Comparison of ENCODE assay signal across 8 cellular contexts in the genomic region with DNA sequence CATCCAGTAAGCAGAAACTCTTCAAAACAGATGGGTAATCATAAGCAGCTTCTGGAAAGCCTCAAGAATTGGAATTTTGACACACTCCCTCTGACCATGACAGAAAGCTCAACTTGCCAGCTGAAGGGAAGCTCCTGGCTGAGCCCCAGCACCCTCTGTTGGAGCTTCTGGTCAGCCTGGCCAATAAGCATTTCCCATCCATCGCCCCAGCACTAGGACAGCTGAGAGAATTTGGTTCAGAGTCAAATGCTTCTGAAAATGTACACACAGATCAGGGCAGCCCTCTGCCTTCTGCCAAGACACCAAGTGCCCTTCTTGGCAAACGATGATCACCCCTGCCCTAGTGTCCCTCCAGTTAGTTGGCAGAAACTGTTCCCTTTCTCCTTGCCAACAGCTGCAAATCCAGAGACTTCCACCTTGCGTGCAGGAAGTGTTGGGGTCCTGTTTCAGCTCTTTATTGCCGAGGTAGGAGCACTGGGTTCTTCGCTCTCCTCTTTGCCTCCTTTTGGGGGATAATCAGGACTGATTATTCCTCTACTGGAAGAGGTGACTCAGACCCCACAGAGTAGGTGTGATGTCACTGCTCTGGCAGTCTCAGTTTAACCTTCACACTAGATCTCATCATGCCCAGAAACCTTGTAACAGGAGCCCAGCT. TPM values are rescaled to one million over a fixed set of nuclear protein-coding genes. Genes with fewer than 3 reads are reported as not detected.
A peak's percentile ranks its signal among the peaks of the same experiment; 100 is the strongest.
DNase-seq lines count a peak whose midpoint lies in the region; ATAC-seq, FAIRE-seq and TF ChIP-seq lines count a peak whose summit lies in the region.

No MANE protein-coding gene starts in this region.

- H3K4me3 ChIP-seq in DND-41 (ENCODE audit: low read depth in 1 of 2, low read length in 2 of 2) (no peak overlapping the region), GM12878 (no peak overlapping the region)

- no peaks in the 10 kb centered on the region for H3K9me3 ChIP-seq in DND-41 (ENCODE audit: insufficient read depth, low read length, severe bottlenecking)
- no peaks in the 10 kb centered on the region for H3K9me3 ChIP-seq in GM12878 (replicated peaks; ENCODE audit: control insufficient read depth, insufficient read depth, low read length)

- no TSS peak for BruUV-seq in GM12878 (replicated peaks; lab: Mats Ljungman, UMichigan)

- H3K36me3 ChIP-seq in DND-41 (ENCODE audit: insufficient read depth, low read length) (no peaks in the 10 kb centered on the region), GM12878 (ENCODE audit: control insufficient read depth in 2 of 2, insufficient read depth in 2 of 2, low read length in 1 of 2) (peaks cover 0 to 2% of the 10 kb centered on the region in 2 experiments; a peak in 1 of 4 replicates)

- WGBS in GM12878 (ENCODE audit: insufficient coverage, insufficient replicate concordance, low lambda C conversion rate, missing lambda C conversion rate): 90% methylated on average over 5 of the region's 5 CpGs

- TF ChIP-seq CTCF in DND-41 (IDR thresholded peaks at IDR 0.05; ENCODE audit: borderline replicate concordance, extremely low read depth, low read length, poor library complexity, severe bottlenecking): no peak
- no peak for TF ChIP-seq CTCF in GM12878 (IDR thresholded peaks at IDR 0.05 in 2 of 3, conservative IDR thresholded peaks at IDR 0.05 in 1 of 3; ENCODE audit: control insufficient read depth in 2 of 3, extremely low read depth in 1 of 3, insufficient read depth in 1 of 3, low read depth in 3 of 3, low read length in 3 of 3)
- TF ChIP-seq CTCF in D721Med (IDR thresholded peaks at IDR 0.05; ENCODE audit: insufficient read depth, missing control alignments): no peak

- no peak for TF ChIP-seq RAD21 in GM12878 (IDR thresholded peaks at IDR 0.05; ENCODE audit: insufficient read depth, low read depth, low read length)

- TF ChIP-seq EP300 in GM12878 (IDR thresholded peaks at IDR 0.05; ENCODE audit: borderline replicate concordance in 1 of 2, control insufficient read depth in 1 of 2, low read depth in 2 of 2, low read length in 2 of 2): no peak

- no peaks in the 10 kb centered on the region for H3K27me3 Mint-ChIP-seq in stimulated activated naive CD8-positive, alpha-beta T cell treated with anti-CD3 and anti-CD28 coated beads, Interleukin-15, amount 100 ng/mL, for 72 hours

- in situ Hi-C loops in GM12878 (cut with MboI): no loop called here

- H3K27ac Mint-ChIP-seq in stimulated activated naive CD8-positive, alpha-beta T cell treated with anti-CD3 and anti-CD28 coated beads, Interleukin-15, amount 100 ng/mL, for 72 hours: peak overlapping the region; percentile 94 to 98

- CTCF ChIA-PET in GM12878 (lab: Yijun Ruan, JAX): interaction anchor here (0.6 to 5.2 kb wide), 15 partner anchors 10 to 258 kb away, joined by 3 to 40 read pairs (median 6); partner anchors contain the start of gene PIGV

- H3K4me2 ChIP-seq in DND-41 (ENCODE audit: insufficient read depth, low read length) (no peak overlapping the region), GM12878 (ENCODE audit: control insufficient read depth, insufficient read depth) (no peak overlapping the region)

- H2AFZ ChIP-seq in DND-41 (ENCODE audit: low read depth, low read length) (no peak overlapping the region), GM12878 (ENCODE audit: control insufficient read depth, low read depth, low read length) (no peak overlapping the region)

- H3K4me1 Mint-ChIP-seq in stimulated activated naive CD8-positive, alpha-beta T cell treated with anti-CD3 and anti-CD28 coated beads, Interleukin-15, amount 100 ng/mL, for 72 hours: peaks cover 52% of the 10 kb centered on the region

- H3K79me2 ChIP-seq in DND-41 (ENCODE audit: insufficient read depth, low read length) (no peaks in the 10 kb centered on the region), GM12878 (ENCODE audit: control insufficient read depth, insufficient read depth, low read length) (no peaks in the 10 kb centered on the region)

- intact Hi-C loops in GM12878 (cut with micrococcal nuclease; ENCODE audit: unreplicated experiment): no loop called here

- H3K27ac ChIP-seq in DND-41 (ENCODE audit: low read length) (no peak overlapping the region), GM12878 (ENCODE audit: control insufficient read depth, insufficient read depth) (peak overlapping the region; percentile 0; the same call in 1 of the 2 replicates)

- POLR2A ChIA-PET in GM12878 (lab: Charles Lee): interaction anchor here (0.5 to 2.4 kb wide), 7 partner anchors 9 to 197 kb away, joined by 3 to 8 read pairs (median 4); no protein-coding TSS in a partner anchor

- no peak for DNase-seq in DND-41
- peak; percentile 92 to 95 for DNase-seq in NCI-H446 (lab: John Stamatoyannopoulos, UW)
- DNase-seq in GM12878 (ENCODE audit: low read depth, low spot score): no peak
- peak; percentile 43 for DNase-seq in iPS-NIHi7 (ENCODE audit: extremely low spot score)
- peak; percentile 12 to 42 for DNase-seq in stimulated activated naive CD8-positive, alpha-beta T cell treated with anti-CD3 and anti-CD28 coated beads, Interleukin-15, amount 100 ng/mL, for 72 hours
- no peak for DNase-seq in CD1c-positive myeloid dendritic cell (ENCODE audit: extremely low spot score)
- DNase-seq in D721Med (ENCODE audit: insufficient read length, low spot score): no peak

- peaks cover 10% of the 10 kb centered on the region for H3K4me1 ChIP-seq in DND-41 (ENCODE audit: insufficient read depth, low read length)
- H3K4me1 ChIP-seq in GM12878 (ENCODE audit: control insufficient read depth, insufficient read depth, low read length): peaks cover 11% of the 10 kb centered on the region

- H3K4me3 Mint-ChIP-seq in stimulated activated naive CD8-positive, alpha-beta T cell treated with anti-CD3 and anti-CD28 coated beads, Interleukin-15, amount 100 ng/mL, for 72 hours: peak overlapping the region; percentile 48 to 79

- RAD21 ChIA-PET in GM12878 (lab: Charles Lee; ENCODE audit: unreplicated experiment): interaction anchor here (1.6 to 3.2 kb wide), 4 partner anchors 9 to 79 kb away, joined by 5 to 15 read pairs (median 7); no protein-coding TSS in a partner anchor

- H3K9ac ChIP-seq in DND-41 (ENCODE audit: low read depth, low read length) (no peak overlapping the region), GM12878 (ENCODE audit: control insufficient read depth, insufficient read depth, low read length) (no peak overlapping the region)

- FAIRE-seq in GM12878 (lab: Jason Lieb, UNC) (no peak), D721Med (lab: Jason Lieb, UNC) (no peak)

- SMC1A ChIA-PET in GM12878 (lab: Charles Lee; ENCODE audit: uncharacterized antibody, unreplicated experiment): interaction anchor here (0.5 to 4.1 kb wide), 13 partner anchors 9 to 627 kb away, joined by 3 to 47 read pairs (median 3); no protein-coding TSS in a partner anchor

- H3K9me3 Mint-ChIP-seq in stimulated activated naive CD8-positive, alpha-beta T cell treated with anti-CD3 and anti-CD28 coated beads, Interleukin-15, amount 100 ng/mL, for 72 hours: peaks cover 0 to 5% of the 10 kb centered on the region in 2 donors

- no peak for TF ChIP-seq POLR2A in GM12878 (IDR thresholded peaks at IDR 0.05; ENCODE audit: low read depth, low read length)

- H3K27me3 ChIP-seq in DND-41 (ENCODE audit: insufficient read depth, low read length, poor library complexity) (no peaks in the 10 kb centered on the region), GM12878 (replicated peaks in 1 of 2; ENCODE audit: control insufficient read depth in 2 of 2, insufficient read depth in 2 of 2, low read length in 1 of 2) (no peaks in the 10 kb centered on the region)

- ATAC-seq in DND-41 (ENCODE audit: insufficient read depth, low read depth): peak; percentile 58; the same call in 2 of the 3 replicates
- peak; percentile 53 for ATAC-seq in GM12878
- peak; percentile 84 for ATAC-seq in stimulated activated naive CD8-positive, alpha-beta T cell treated with anti-CD3 and anti-CD28 coated beads, Interleukin-15, amount 100 ng/mL, for 72 hours
- ATAC-seq in HG03460 (IDR thresholded peaks at IDR 0.05; ENCODE audit: unreplicated experiment): no peak

- H4K20me1 ChIP-seq in DND-41 (ENCODE audit: insufficient read depth, low read length) (no peaks in the 10 kb centered on the region), GM12878 (ENCODE audit: control insufficient read depth, insufficient read depth) (no peaks in the 10 kb centered on the region)

RNA-seq across cellular contexts. Expression of gene PIGV, which starts 11.9 kb away (rescaled TPM):
- 25.1 and 27.4 TPM in 2 replicates for total RNA-seq in GM12878 (2013; cell fraction: nucleolus; rRNA removed)
- 13.5 and 15.4 TPM in 2 replicates for total RNA-seq in GM12878 (2014; rRNA removed)
- 10.9 and 11.1 TPM in 2 replicates for total RNA-seq in GM12878 (2014; rRNA removed; fragmentation: Illumina TruSeq; extraction: Trizol)
- 10.4 and 10.7 TPM in 2 replicates for total RNA-seq in GM12878 (2021)
- polyA plus RNA-seq in GM12878 (2011; ENCODE audit: low read depth): 8.8 TPM
- polyA plus RNA-seq in GM12878 (2011; rRNA removed): 11.0 and 17.3 TPM in 2 replicates
- 18.7 and 19.3 TPM in 2 replicates for polyA plus RNA-seq in GM12878 (2011; cell fraction: cytosol; rRNA removed)
- polyA plus RNA-seq in GM12878 (2011; cell fraction: nucleus; rRNA removed): 14.3 and 16.5 TPM in 2 replicates
- polyA plus RNA-seq in GM12878 (2012): 12.6 and 14.0 TPM in 2 replicates
- polyA plus RNA-seq in GM12878 (2014; fragmentation: Illumina TruSeq; extraction: Trizol): 10.4 and 11.2 TPM in 2 replicates
- 10 to 100 TPM in 1 of 2 experiments, 1 to 10 TPM in 1; 8.8 to 12.8 TPM for polyA plus RNA-seq in GM12878 (2014; fragmentation: Nextera tagmentation; extraction: Ambion mirVana)
- 8.0 and 9.8 TPM in 2 replicates for polyA plus RNA-seq in GM12878 (2014; rRNA removed)
- 10 to 100 TPM; 15.8 to 18.1 TPM for polyA plus RNA-seq in GM12878 (2016; fragmentation: Nextera tagmentation; extraction: Ambion mirVana)
- polyA minus RNA-seq in GM12878 (2011; rRNA and poly(A)+ RNA removed): 17.5 and 26.6 TPM in 2 replicates
- polyA minus RNA-seq in GM12878 (2011; cell fraction: cytosol; rRNA and poly(A)+ RNA removed): 4.3 and 5.8 TPM in 2 replicates
- polyA minus RNA-seq in GM12878 (2011; cell fraction: nucleus; rRNA and poly(A)+ RNA removed): 11.5 and 19.5 TPM in 2 replicates

RNA-seq across cellular contexts. Expression of gene ZDHHC18, which starts 26.9 kb away (rescaled TPM):
- total RNA-seq in GM12878 (2013; cell fraction: nucleolus; rRNA removed): 51.2 and 54.8 TPM in 2 replicates
- total RNA-seq in GM12878 (2014; rRNA removed): 22.0 and 25.0 TPM in 2 replicates
- total RNA-seq in GM12878 (2014; rRNA removed; fragmentation: Illumina TruSeq; extraction: Trizol): 17.3 and 17.6 TPM in 2 replicates
- 34.4 and 35.9 TPM in 2 replicates for total RNA-seq in GM12878 (2021)
- polyA plus RNA-seq in GM12878 (2011; ENCODE audit: low read depth): 7.9 TPM
- polyA plus RNA-seq in GM12878 (2011; rRNA removed): 41.8 and 81.2 TPM in 2 replicates
- 113 and 114 TPM in 2 replicates for polyA plus RNA-seq in GM12878 (2011; cell fraction: cytosol; rRNA removed)
- 122 and 163 TPM in 2 replicates for polyA plus RNA-seq in GM12878 (2011; cell fraction: nucleus; rRNA removed)
- polyA plus RNA-seq in GM12878 (2012): 30.3 and 34.7 TPM in 2 replicates
- polyA plus RNA-seq in GM12878 (2014; fragmentation: Illumina TruSeq; extraction: Trizol): 31.7 and 39.1 TPM in 2 replicates
- polyA plus RNA-seq in GM12878 (2014; fragmentation: Nextera tagmentation; extraction: Ambion mirVana): 1 to 10 TPM in 1 of 2 experiments, under 1 TPM in 1; 0.40 to 1.2 TPM
- polyA plus RNA-seq in GM12878 (2014; rRNA removed): 40.7 and 42.7 TPM in 2 replicates
- polyA plus RNA-seq in GM12878 (2016; fragmentation: Nextera tagmentation; extraction: Ambion mirVana): 1 to 10 TPM; 1.3 to 2.0 TPM
- polyA minus RNA-seq in GM12878 (2011; rRNA and poly(A)+ RNA removed): 65.5 and 92.0 TPM in 2 replicates
- polyA minus RNA-seq in GM12878 (2011; cell fraction: cytosol; rRNA and poly(A)+ RNA removed): 22.5 and 32.2 TPM in 2 replicates
- polyA minus RNA-seq in GM12878 (2011; cell fraction: nucleus; rRNA and poly(A)+ RNA removed): 14.6 and 18.0 TPM in 2 replicates

Comparison
In these comparisons a context has a peak if more than half of its experiments do, and no peak if none do; other contexts are left out.
1. DNase-seq: peak in NCI-H446 (2 of 2), iPS-NIHi7 (single experiment) and stimulated activated naive CD8-positive, alpha-beta T cell treated with anti-CD3 and anti-CD28 coated beads, Interleukin-15, amount 100 ng/mL, for 72 hours (2 of 2); none in DND-41 (single experiment), GM12878 (single experiment), CD1c-positive myeloid dendritic cell (single experiment) and D721Med (single experiment).